ENCODE assay signal across 9 cellular contexts in genomic region chr4:6779667-6780565, GRCh38. TPM values are rescaled to one million over a fixed set of nuclear protein-coding genes. Genes with fewer than 3 reads are reported as not detected.
DNase-seq lines count a peak whose midpoint lies in the region; ATAC-seq lines count a peak whose summit lies in the region.
"Had no signal": no experiment of that assay in that cellular context is flagged by ENCODE, and none has a peak within 500 bp of the region (broad histone marks: within the 10 kb centered on the region; RNA-seq: fewer than 3 reads in every experiment).

No MANE protein-coding gene starts in this region.

- H3K36me3 ChIP-seq in skeletal muscle tissue (ENCODE audit: control insufficient read depth in 3 of 3, insufficient read depth in 3 of 3, low read length in 3 of 3): no peaks in the 10 kb centered on the region

- peak overlapping the region; percentile 45 for H3K27ac ChIP-seq in skeletal muscle tissue (ENCODE audit: low read depth, low read length)

- H3K27me3 ChIP-seq in skeletal muscle tissue (ENCODE audit: control insufficient read depth in 3 of 3, insufficient read depth in 3 of 3, low read length in 3 of 3): no peaks in the 10 kb centered on the region

- ATAC-seq in HG03097 (IDR thresholded peaks at IDR 0.05; ENCODE audit: low FRiP score, unreplicated experiment) (no peak), GM18519 (IDR thresholded peaks at IDR 0.05; ENCODE audit: low FRiP score, unreplicated experiment) (no peak)

- DNase-seq in NOMO-1 treated with DMSO at 0.1 percent for 48 hours (lab: John Stamatoyannopoulos, UW; ENCODE audit: unreplicated experiment) (peak; percentile 20), NOMO-1 treated with dmso at 0.1 percent for 144 hours (lab: John Stamatoyannopoulos, UW; ENCODE audit: unreplicated experiment) (no peak), NCI-H526 treated with DMSO at 0.1 percent for 48 hours (lab: John Stamatoyannopoulos, UW) (peak; percentile 79), fibroblast of gingiva (ENCODE audit: low read depth) (peak; percentile 41), EL (no peak)
- DNase-seq: central memory CD4-positive, alpha-beta T cell had no signal

- peaks cover 18 to 40% (median 28%) of the 10 kb centered on the region in 3 donors for H3K4me1 ChIP-seq in skeletal muscle tissue (ENCODE audit: control insufficient read depth in 3 of 3, insufficient read depth in 3 of 3, low read length in 3 of 3)

- no peak overlapping the region for H3K4me3 ChIP-seq in skeletal muscle tissue (ENCODE audit: low read length in 3 of 3)

- H3K9ac ChIP-seq in skeletal muscle tissue (ENCODE audit: low read depth in 1 of 3, low read length in 3 of 3): peak overlapping the region in 1 of 3 donors; percentile 64

- H3K9me3 ChIP-seq in skeletal muscle tissue (ENCODE audit: control insufficient read depth in 3 of 3, low read length in 3 of 3): no peaks in the 10 kb centered on the region

RNA-seq across cellular contexts. Expression of gene KIAA0232, which starts 2.6 kb away (rescaled TPM):
- 12.5 TPM for total RNA-seq in skeletal muscle tissue

Comparison
In these comparisons a context has a peak if more than half of its experiments do, and no peak if none do; other contexts are left out.
1. DNase-seq: peak in NOMO-1 treated with DMSO at 0.1 percent for 48 hours (single experiment), NCI-H526 treated with DMSO at 0.1 percent for 48 hours (single experiment) and fibroblast of gingiva (single experiment); none in NOMO-1 treated with dmso at 0.1 percent for 144 hours (single experiment) and EL (single experiment).